In the genomic region with DNA sequence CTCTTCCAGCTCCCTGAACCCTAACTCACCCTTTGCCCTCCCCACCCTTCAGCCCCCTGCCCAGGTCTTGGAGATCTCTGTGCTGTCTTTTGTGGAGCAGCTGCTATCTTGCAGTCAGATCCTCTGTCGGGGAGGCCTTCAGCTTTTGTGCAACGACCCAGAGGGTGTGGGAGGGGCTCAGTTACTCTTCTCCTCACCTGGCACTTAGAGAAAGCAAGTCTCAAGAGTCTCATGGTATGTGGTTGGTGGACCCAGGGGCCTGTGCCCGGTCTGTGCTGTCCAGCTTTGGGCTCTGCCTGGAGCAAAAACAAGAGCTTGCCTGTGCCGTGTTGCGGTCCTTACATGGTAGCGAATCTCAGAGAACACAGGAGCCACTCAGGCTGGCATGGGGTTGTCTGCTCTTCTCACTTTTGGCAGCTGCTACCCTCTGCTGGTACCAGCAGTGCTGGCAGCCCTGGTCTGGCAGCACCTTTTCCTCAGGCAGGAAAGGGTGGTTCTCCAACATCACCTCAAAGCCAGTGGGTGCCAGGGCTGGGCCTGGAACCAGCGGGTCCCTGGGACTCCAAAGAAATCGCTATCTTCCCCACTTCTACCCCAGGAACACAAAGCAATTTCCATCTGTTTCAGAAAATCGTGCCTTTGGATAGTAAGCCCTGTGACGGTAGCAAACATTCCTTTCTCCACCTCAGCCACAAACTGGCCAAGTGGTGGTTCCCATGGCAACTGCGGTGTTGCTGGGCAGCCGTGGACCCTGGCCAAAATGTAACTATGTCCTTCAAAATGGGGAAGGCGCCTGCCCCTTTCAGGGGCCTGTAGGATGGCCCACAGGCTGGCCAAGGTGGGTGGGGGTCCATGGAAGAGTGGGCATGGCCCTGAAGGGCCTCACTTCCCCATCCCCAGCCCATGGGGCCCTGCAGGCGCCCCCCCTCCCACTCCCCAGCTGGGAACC, we compare ENCODE assay signal across 8 cellular contexts.
DNase-seq lines count a peak whose midpoint lies in the region; ATAC-seq lines count a peak whose summit lies in the region.

No MANE protein-coding gene starts in this region.

- no peak for ATAC-seq in GM19397 (IDR thresholded peaks at IDR 0.05; ENCODE audit: unreplicated experiment)
- ATAC-seq in HG02678 (IDR thresholded peaks at IDR 0.05; ENCODE audit: unreplicated experiment): no peak

- H3K4me1 ChIP-seq in CD4-positive, alpha-beta memory T cell (ENCODE audit: insufficient read depth, low read length): peaks cover 12% of the 10 kb centered on the region

- H3K9me3 Mint-ChIP-seq in CD4-positive, alpha-beta memory T cell: peaks cover 0 to 10% (median 2%) of the 10 kb centered on the region in 8 donors

- CTCF ChIA-PET in CD4-positive, alpha-beta memory T cell (lab: Charles Lee; ENCODE audit: partially characterized antibody): interaction anchor here (0.6 to 3.7 kb wide), 15 partner anchors 8 to 469 kb away, joined by 3 to 28 read pairs (median 5); partner anchors contain the start of gene RIN3

- H3K9me3 ChIP-seq in CD4-positive, alpha-beta memory T cell (ENCODE audit: control insufficient read depth in 1 of 2, low read length in 2 of 2): no peaks in the 10 kb centered on the region

- H3K4me3 ChIP-seq in CD4-positive, alpha-beta memory T cell (ENCODE audit: low read length in 2 of 2): no peak overlapping the region

- H3K36me3 Mint-ChIP-seq in CD4-positive, alpha-beta memory T cell: no peaks in the 10 kb centered on the region

- POLR2A ChIA-PET in CD4-positive, alpha-beta memory T cell (lab: Charles Lee; ENCODE audit: partially characterized antibody): interaction anchor here (1.2 to 1.5 kb wide), 3 partner anchors 18 to 48 kb away, joined by 4 to 9 read pairs (median 7); no protein-coding TSS in a partner anchor

- peak in 4 of 5 donors; percentile 58 to 67 (median 61) for DNase-seq in CD4-positive, alpha-beta memory T cell
- DNase-seq in NCI-H1105 (lab: John Stamatoyannopoulos, UW) (peak; percentile 27), head of caudate nucleus (peak in 40 of 42 donors; percentile 13 to 80 (median 51)), SKM-1 treated with dmso at 0.1 percent for 144 hours (lab: John Stamatoyannopoulos, UW; ENCODE audit: unreplicated experiment) (no peak)
- peak; percentile 71 for DNase-seq in activated effector memory CD4-positive, alpha-beta T cell treated with anti-CD3 and anti-CD28 coated beads, Interleukin-2, amount 50 U/mL, for 16 hours
- peak; percentile 14 to 30 for DNase-seq in stimulated activated CD4-positive, alpha-beta T cell treated with anti-CD3 and anti-CD28 coated beads, Interleukin-15, amount 100 ng/mL, for 1 hour (ENCODE audit: low read depth in 1 of 2, low spot score in 1 of 2)

- H3K27ac ChIP-seq in CD4-positive, alpha-beta memory T cell (ENCODE audit: low read depth, low read length): no peak overlapping the region

- intact Hi-C loops in CD4-positive, alpha-beta memory T cell (cut with micrococcal nuclease): loop anchor here (10.0 kb wide), 2 partner anchors 439 to 479 kb away; partner anchors contain the start of genes CPSF2 and NDUFB1
- intact Hi-C loops in head of caudate nucleus (cut with DNase I): no loop called here

- peak overlapping the region in 5 of 7 donors; percentile 24 to 52 (median 43) for H3K27ac Mint-ChIP-seq in CD4-positive, alpha-beta memory T cell

- peaks cover 11 to 16% (median 14%) of the 10 kb centered on the region in 4 donors for H3K4me1 Mint-ChIP-seq in CD4-positive, alpha-beta memory T cell

- H3K4me3 Mint-ChIP-seq in CD4-positive, alpha-beta memory T cell: peak overlapping the region in 2 of 8 donors; percentile 34 to 50

- H3K27me3 ChIP-seq in CD4-positive, alpha-beta memory T cell (ENCODE audit: insufficient read depth, low read length): no peaks in the 10 kb centered on the region

- H3K36me3 ChIP-seq in CD4-positive, alpha-beta memory T cell (ENCODE audit: insufficient read depth, low read length): no peaks in the 10 kb centered on the region

- peaks cover 0 to 2% of the 10 kb centered on the region in 2 donors for H3K27me3 Mint-ChIP-seq in CD4-positive, alpha-beta memory T cell
